Comparison of ENCODE assay signal across 16 cellular contexts in the genomic region with DNA sequence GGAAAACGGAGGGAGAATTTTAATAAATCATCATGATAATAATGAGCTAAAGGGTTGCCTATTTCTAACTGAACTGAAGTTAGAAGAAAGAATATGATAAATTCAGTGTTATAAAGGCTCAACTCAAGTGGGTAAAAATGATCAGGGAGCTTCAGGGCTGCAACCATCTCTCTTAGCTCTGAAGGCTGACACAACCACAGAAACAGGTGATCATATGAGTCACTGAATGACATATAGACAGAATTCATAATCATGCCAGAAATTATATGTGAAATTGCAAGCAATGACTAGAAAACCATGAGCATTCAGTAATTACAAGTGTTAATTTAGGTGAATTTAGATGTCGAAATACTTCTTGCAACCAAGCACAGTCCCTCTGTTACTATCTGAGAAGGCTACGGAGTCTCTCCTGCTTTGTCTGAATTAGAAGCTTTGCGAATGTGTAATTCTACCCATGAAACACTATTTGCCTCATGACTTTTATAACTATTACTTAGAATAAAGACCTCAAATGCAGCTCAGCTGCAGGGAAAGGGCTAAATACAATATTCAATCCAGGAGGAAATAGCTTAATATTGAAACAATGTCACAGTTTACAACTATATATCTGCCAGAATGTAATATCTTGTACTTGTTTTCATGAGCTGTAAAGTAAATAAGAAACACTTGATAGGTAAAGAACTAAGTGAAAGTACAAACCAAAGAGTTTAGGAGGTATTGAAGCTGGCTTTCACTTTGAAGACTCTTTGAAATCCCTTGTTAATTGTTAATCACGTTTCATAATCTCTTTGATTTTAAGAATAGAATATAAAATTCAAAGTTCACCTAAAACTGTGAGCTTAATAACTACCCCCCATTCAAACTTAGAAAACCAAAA.
DNase-seq lines count a peak whose midpoint lies in the region; ATAC-seq, FAIRE-seq and TF ChIP-seq lines count a peak whose summit lies in the region.
"Had no signal": no experiment of that assay in that cellular context is flagged by ENCODE, and none has a peak within 500 bp of the region (broad histone marks: within the 10 kb centered on the region; RNA-seq: fewer than 3 reads in every experiment).

No MANE protein-coding gene starts in this region.

- H3K36me3 ChIP-seq in bronchial epithelial cell (ENCODE audit: control insufficient read depth, insufficient read depth, low read length) = no peaks in the 10 kb centered on the region
- no peaks in the 10 kb centered on the region for H3K36me3 ChIP-seq in sigmoid colon
- H3K36me3 ChIP-seq: BLaER1 treated with 17β-estradiol and CSF1 and Interleukin-3, amounts not matched to agents 10 nM and 100 nM had no signal

- H3K27me3 ChIP-seq in bronchial epithelial cell (ENCODE audit: control insufficient read depth, insufficient read depth, low read length) = no peaks in the 10 kb centered on the region
- H3K27me3 ChIP-seq in sigmoid colon = no peaks in the 10 kb centered on the region
- H3K27me3 ChIP-seq: BLaER1 treated with 17β-estradiol and CSF1 and Interleukin-3, amounts not matched to agents 10 nM and 100 nM had no signal

- no peak for TF ChIP-seq EP300 in sigmoid colon (IDR thresholded peaks at IDR 0.05)

- H3K4me3 ChIP-seq in bronchial epithelial cell (ENCODE audit: low read depth, low read length) (no peak overlapping the region), sigmoid colon (no peak overlapping the region)
- H3K4me3 ChIP-seq: BLaER1 treated with 17β-estradiol and CSF1 and Interleukin-3, amounts not matched to agents 10 nM and 100 nM had no signal

- DNase-seq in ELR (ENCODE audit: low read depth) (peak; percentile 13), M059J (ENCODE audit: low read depth) (peak; percentile 5), bronchial epithelial cell (ENCODE audit: low read depth) (peak; percentile 43), myocyte (ENCODE audit: low read depth) (peak; percentile 7), Ammon's horn (ENCODE audit: low spot score) (no peak), sigmoid colon (no peak)
- DNase-seq: Calu3; CD8-positive, alpha-beta T cell; HFFc6; MV-4-11; NCI-H1694 treated with DMSO at 0.1 percent for 48 hours had no signal

- intact Hi-C loops in sigmoid colon (cut with DNase I) = no loop called here

- TF ChIP-seq CTCF in bronchial epithelial cell (IDR thresholded peaks at IDR 0.05; ENCODE audit: insufficient read depth, low read length, severe bottlenecking) (no peak), sigmoid colon (IDR thresholded peaks at IDR 0.05) (no peak)

- H3K27ac ChIP-seq in sigmoid colon = no peak overlapping the region
- H3K27ac ChIP-seq: BLaER1 treated with 17β-estradiol and CSF1 and Interleukin-3, amounts not matched to agents 10 nM and 100 nM had no signal

- FAIRE-seq in bronchial epithelial cell (lab: Jason Lieb, UNC) = no peak
- FAIRE-seq: GM12892, GM18507, H1 had no signal

- H3K9me3 ChIP-seq in sigmoid colon = no peaks in the 10 kb centered on the region
- H3K9me3 ChIP-seq: BLaER1 treated with 17β-estradiol and CSF1 and Interleukin-3, amounts not matched to agents 10 nM and 100 nM had no signal

- TF ChIP-seq POLR2A in sigmoid colon (IDR thresholded peaks at IDR 0.05) = no peak

- no peak for ATAC-seq in HG03432 (IDR thresholded peaks at IDR 0.05; ENCODE audit: unreplicated experiment)
- ATAC-seq: CD8-positive, alpha-beta T cell had no signal

- no peaks in the 10 kb centered on the region for H3K4me1 ChIP-seq in sigmoid colon
- H3K4me1 ChIP-seq: BLaER1 treated with 17β-estradiol and CSF1 and Interleukin-3, amounts not matched to agents 10 nM and 100 nM had no signal

- WGBS in sigmoid colon, 2 donors = 83 to 84% methylated on average over 5 of the region's 5 CpGs

Comparison
In these comparisons a context has a peak if more than half of its experiments do, and no peak if none do; other contexts are left out.
1. DNase-seq: peak in ELR (single experiment), M059J (single experiment), bronchial epithelial cell (single experiment) and myocyte (single experiment); none in Ammon's horn (single experiment) and sigmoid colon (single experiment).